ENCODE assay signal across 9 cellular contexts in genomic region chr6:126148853-126149252, GRCh38.
"Had no signal": no experiment of that assay in that cellular context is flagged by ENCODE, and none has a peak within 500 bp of the region (broad histone marks: within the 10 kb centered on the region; RNA-seq: fewer than 3 reads in every experiment).

No MANE protein-coding gene starts in this region.

- H3K4me3 Mint-ChIP-seq: HFFc6, IgD-negative memory B cell had no signal

- H3K27ac ChIP-seq: GM23248, HL-60 had no signal

- H2AFZ ChIP-seq: GM23248 had no signal

- H3K4me3 ChIP-seq: GM23248, HAP-1 had no signal

- H3K27ac Mint-ChIP-seq: HFFc6, IgD-negative memory B cell had no signal

- H3K9me3 Mint-ChIP-seq: HFFc6, IgD-negative memory B cell had no signal

- DNase-seq: GM23248, GOT3, H7, HFFc6 had no signal

- H3K27me3 Mint-ChIP-seq: IgD-negative memory B cell had no signal

- H3K9ac ChIP-seq: GM23248 had no signal

- ATAC-seq: HCT116, HepG2 had no signal

- H3K4me1 Mint-ChIP-seq: IgD-negative memory B cell had no signal

- H3K9me3 ChIP-seq: HAP-1 had no signal

- H3K36me3 ChIP-seq: HAP-1 had no signal

- H3K36me3 Mint-ChIP-seq: IgD-negative memory B cell had no signal
